In the genomic region with DNA sequence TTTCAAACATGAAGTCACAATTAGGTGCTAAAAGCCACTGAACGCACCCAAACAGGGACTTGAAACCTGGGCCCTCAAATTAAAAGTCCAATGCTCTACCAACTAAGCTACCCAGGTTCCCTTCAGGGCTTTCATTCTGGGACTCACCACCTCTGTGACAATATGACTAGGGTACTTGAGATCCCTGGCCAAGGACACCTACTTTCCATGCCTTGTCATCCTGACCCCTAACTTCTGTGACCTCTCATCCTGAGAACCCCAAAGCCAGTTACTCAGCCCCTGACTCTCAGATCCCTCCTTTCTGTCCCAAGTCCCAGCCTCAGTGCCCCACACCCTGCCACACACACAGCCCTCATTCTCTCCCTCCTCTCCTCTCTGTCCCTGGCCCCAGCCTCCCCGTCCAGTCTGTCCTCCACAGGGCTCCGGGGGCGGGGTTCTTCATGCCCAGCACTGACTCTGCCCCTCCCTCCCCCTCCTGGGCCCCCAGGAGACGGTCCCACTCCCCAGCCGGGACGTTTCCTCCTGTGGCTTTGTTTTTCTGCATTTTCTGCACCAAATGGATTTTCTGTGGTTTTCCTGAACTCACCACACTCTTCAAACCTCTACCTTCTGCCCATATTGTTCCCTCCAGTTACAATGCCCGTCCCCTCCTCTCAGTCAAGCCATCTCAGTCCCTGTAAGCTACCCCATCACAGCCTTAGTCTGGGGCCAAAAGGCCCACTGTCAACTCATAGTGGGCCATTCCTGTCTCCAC, we compare ENCODE assay signal across 10 cellular contexts. TPM values are rescaled to one million over a fixed set of nuclear protein-coding genes. Genes with fewer than 3 reads are reported as not detected.
DNase-seq lines count a peak whose midpoint lies in the region; ATAC-seq and TF ChIP-seq lines count a peak whose summit lies in the region.
"Had no signal": no experiment of that assay in that cellular context is flagged by ENCODE, and none has a peak within 500 bp of the region (broad histone marks: within the 10 kb centered on the region; RNA-seq: fewer than 3 reads in every experiment).

No MANE protein-coding gene starts in this region.

- H3K4me3 ChIP-seq in BE2C (ENCODE audit: low read depth, low read length) (peak overlapping the region; percentile 64; the same call in 1 of the 2 replicates), mesodermal cell (ENCODE audit: extremely low read depth, insufficient read depth, low read length, poor library complexity, severe bottlenecking) (peak overlapping the region; percentile 55), colonic mucosa (no peak overlapping the region)

- intact Hi-C loops in colonic mucosa (cut with DNase I) = no loop called here

- POLR2A ChIA-PET in activated CD8-positive, alpha-beta T cell treated with anti-CD3 and anti-CD28 coated beads, Interleukin-2, amount 10 ng/mL, durations not matched to agents 7 days and 5 days (lab: Charles Lee) = interaction anchor here (0.6 to 1.8 kb wide), 2 partner anchors 13 to 46 kb away, joined by 4 read pairs; no protein-coding TSS in a partner anchor

- no peaks in the 10 kb centered on the region for H3K36me3 ChIP-seq in BE2C
- H3K36me3 ChIP-seq in mesodermal cell (ENCODE audit: control insufficient read depth, insufficient read depth, low read length) = peaks cover 4% of the 10 kb centered on the region
- peaks cover 11% of the 10 kb centered on the region for H3K36me3 ChIP-seq in colonic mucosa

- H3K27me3 ChIP-seq in BE2C (no peaks in the 10 kb centered on the region), colonic mucosa (no peaks in the 10 kb centered on the region)
- H3K27me3 ChIP-seq: upper lobe of left lung had no signal

- CTCF ChIA-PET in activated CD8-positive, alpha-beta T cell treated with anti-CD3 and anti-CD28 coated beads, Interleukin-2, amount 10 ng/mL, durations not matched to agents 7 days and 5 days (lab: Charles Lee) = interaction anchor here (0.7 to 5.9 kb wide), 19 partner anchors 9 to 143 kb away, joined by 3 to 52 read pairs (median 6); partner anchors contain the start of gene NOSIP

- peak overlapping the region; percentile 17; the same call in 1 of the 2 replicates for H3K27ac Mint-ChIP-seq in HFFc6
- H3K27ac Mint-ChIP-seq in activated CD8-positive, alpha-beta T cell treated with anti-CD3 and anti-CD28 coated beads, Interleukin-2, amount 10 ng/mL, durations not matched to agents 7 days and 5 days = peak overlapping the region; percentile 40

- TF ChIP-seq CTCF in BE2C (IDR thresholded peaks at IDR 0.05; ENCODE audit: low read depth, low read length) (no peak), HFFc6 (IDR thresholded peaks at IDR 0.05) (no peak), colonic mucosa (IDR thresholded peaks at IDR 0.05) (no peak)

- no peak for ATAC-seq in activated CD8-positive, alpha-beta T cell treated with anti-CD3 and anti-CD28 coated beads, Interleukin-2, amount 10 ng/mL, durations not matched to agents 7 days and 5 days
- no peak for ATAC-seq in GM21619 (IDR thresholded peaks at IDR 0.05; ENCODE audit: unreplicated experiment)
- no peak for ATAC-seq in HG03439 (IDR thresholded peaks at IDR 0.05; ENCODE audit: unreplicated experiment)

- H3K4me3 Mint-ChIP-seq in HFFc6 = no peak overlapping the region
- H3K4me3 Mint-ChIP-seq in activated CD8-positive, alpha-beta T cell treated with anti-CD3 and anti-CD28 coated beads, Interleukin-2, amount 10 ng/mL, durations not matched to agents 7 days and 5 days = peak overlapping the region; percentile 71

- peaks cover 21% of the 10 kb centered on the region; the same call in 1 of the 2 replicates for H3K36me3 Mint-ChIP-seq in HFFc6 (ENCODE audit: low read depth)
- H3K36me3 Mint-ChIP-seq in activated CD8-positive, alpha-beta T cell treated with anti-CD3 and anti-CD28 coated beads, Interleukin-2, amount 10 ng/mL, durations not matched to agents 7 days and 5 days (ENCODE audit: low read depth) = no peaks in the 10 kb centered on the region

- no peak overlapping the region for H3K9ac ChIP-seq in colonic mucosa (ENCODE audit: low read depth in 2 of 2, low read length in 2 of 2)

- H3K27ac ChIP-seq in mesodermal cell (ENCODE audit: low read depth, low read length, severe bottlenecking) (no peak overlapping the region), colonic mucosa (no peak overlapping the region)

- DNase-seq in BE2C = no peak
- DNase-seq in HFFc6 = no peak
- DNase-seq in activated CD8-positive, alpha-beta T cell treated with anti-CD3 and anti-CD28 coated beads, Interleukin-2, amount 10 ng/mL, durations not matched to agents 7 days and 5 days = no peak
- DNase-seq in amniotic stem cell (lab: John Stamatoyannopoulos, UW) = no peak
- DNase-seq in colonic mucosa = no peak
- DNase-seq: NCI-H524 treated with DMSO at 0.1 percent for 48 hours had no signal

- peaks cover 14% of the 10 kb centered on the region for H3K4me1 Mint-ChIP-seq in HFFc6 (ENCODE audit: low read depth)
- H3K4me1 Mint-ChIP-seq in activated CD8-positive, alpha-beta T cell treated with anti-CD3 and anti-CD28 coated beads, Interleukin-2, amount 10 ng/mL, durations not matched to agents 7 days and 5 days (ENCODE audit: low read depth) = peaks cover 33% of the 10 kb centered on the region

- WGBS in mesodermal cell (ENCODE audit: insufficient coverage in 2 of 2), 2 experiments = 54% methylated on average over 6 to 8 of the region's 8 CpGs

- H3K4me1 ChIP-seq in BE2C = peaks cover 5% of the 10 kb centered on the region; the same call in 1 of the 2 replicates
- H3K4me1 ChIP-seq in mesodermal cell (ENCODE audit: control insufficient read depth, insufficient read depth, low read length, poor library complexity, severe bottlenecking) = peaks cover 7% of the 10 kb centered on the region
- no peaks in the 10 kb centered on the region for H3K4me1 ChIP-seq in colonic mucosa

- H3K9me3 ChIP-seq in BE2C (no peaks in the 10 kb centered on the region), mesodermal cell (ENCODE audit: control insufficient read depth, low read length) (no peaks in the 10 kb centered on the region), colonic mucosa (no peaks in the 10 kb centered on the region)
- H3K9me3 ChIP-seq: upper lobe of left lung had no signal

- no peaks in the 10 kb centered on the region for H3K9me3 Mint-ChIP-seq in HFFc6
- H3K9me3 Mint-ChIP-seq in activated CD8-positive, alpha-beta T cell treated with anti-CD3 and anti-CD28 coated beads, Interleukin-2, amount 10 ng/mL, durations not matched to agents 7 days and 5 days (ENCODE audit: insufficient read depth) = no peaks in the 10 kb centered on the region

- H3K27me3 Mint-ChIP-seq in HFFc6 (ENCODE audit: insufficient read depth) = peaks cover 9% of the 10 kb centered on the region
- peaks cover 8% of the 10 kb centered on the region for H3K27me3 Mint-ChIP-seq in activated CD8-positive, alpha-beta T cell treated with anti-CD3 and anti-CD28 coated beads, Interleukin-2, amount 10 ng/mL, durations not matched to agents 7 days and 5 days (ENCODE audit: low read depth)

RNA-seq across cellular contexts. Expression of gene RCN3, which starts 7.0 kb away (rescaled TPM):
- 7.2 TPM for polyA plus RNA-seq in BE2C (2012; ENCODE audit: insufficient read depth, insufficient read length, low read depth)
- 100 to 1,000 TPM; 117 to 316 (median 287) TPM for total RNA-seq in HFFc6 (2021; fragmentation: NEBNext Ultra II Directional; extraction: Animal tissue kit (Norgen Biotek cat#: 25700))
- 1 to 10 TPM; 1.9 to 2.8 TPM for total RNA-seq in activated CD8-positive, alpha-beta T cell treated with anti-CD3 and anti-CD28 coated beads, Interleukin-2, amount 10 ng/mL, durations not matched to agents 7 days and 5 days
- 13.7 TPM for polyA plus RNA-seq in mesodermal cell (2013, experiment 1 of 2)
- polyA plus RNA-seq in mesodermal cell (2013, experiment 2 of 2) = 13.1 TPM
- total RNA-seq in colonic mucosa = 10 to 100 TPM; 16.9 to 55.1 TPM

RNA-seq across cellular contexts. Expression of gene FCGRT, which starts 22.3 kb away (rescaled TPM):
- 8.4 TPM for polyA plus RNA-seq in BE2C (2012; ENCODE audit: insufficient read depth, insufficient read length, low read depth)
- 10 to 100 TPM; 33.2 to 39.3 (median 37.4) TPM for total RNA-seq in HFFc6 (2021; fragmentation: NEBNext Ultra II Directional; extraction: Animal tissue kit (Norgen Biotek cat#: 25700))
- 1 to 10 TPM; 7.5 to 8.4 TPM for total RNA-seq in activated CD8-positive, alpha-beta T cell treated with anti-CD3 and anti-CD28 coated beads, Interleukin-2, amount 10 ng/mL, durations not matched to agents 7 days and 5 days
- polyA plus RNA-seq in mesodermal cell (2013, experiment 1 of 2) = 46.7 TPM
- 39.4 TPM for polyA plus RNA-seq in mesodermal cell (2013, experiment 2 of 2)
- total RNA-seq in colonic mucosa = 100 to 1,000 TPM; 285 to 621 TPM

RNA-seq across cellular contexts. Expression of gene RPS11, which starts 38.6 kb away (rescaled TPM):
- polyA plus RNA-seq in BE2C (2012; ENCODE audit: insufficient read depth, insufficient read length, low read depth) = 2,730 TPM
- total RNA-seq in HFFc6 (2021; fragmentation: NEBNext Ultra II Directional; extraction: Animal tissue kit (Norgen Biotek cat#: 25700)) = 1,000 to 10,000 TPM; 1,343 to 1,545 (median 1,429) TPM
- total RNA-seq in activated CD8-positive, alpha-beta T cell treated with anti-CD3 and anti-CD28 coated beads, Interleukin-2, amount 10 ng/mL, durations not matched to agents 7 days and 5 days = 1,000 to 10,000 TPM; 2,117 to 2,361 TPM
- polyA plus RNA-seq in mesodermal cell (2013, experiment 1 of 2) = 3,137 TPM
- polyA plus RNA-seq in mesodermal cell (2013, experiment 2 of 2) = 2,791 TPM
- 1,000 to 10,000 TPM; 1,734 to 1,870 TPM for total RNA-seq in colonic mucosa

RNA-seq across cellular contexts. Expression of gene NOSIP, which starts 45.5 kb away (rescaled TPM):
- 164 TPM for polyA plus RNA-seq in BE2C (2012; ENCODE audit: insufficient read depth, insufficient read length, low read depth)
- 10 to 100 TPM; 66.0 to 79.7 (median 72.4) TPM for total RNA-seq in HFFc6 (2021; fragmentation: NEBNext Ultra II Directional; extraction: Animal tissue kit (Norgen Biotek cat#: 25700))
- 100 to 1,000 TPM; 147 to 159 TPM for total RNA-seq in activated CD8-positive, alpha-beta T cell treated with anti-CD3 and anti-CD28 coated beads, Interleukin-2, amount 10 ng/mL, durations not matched to agents 7 days and 5 days
- 65.4 TPM for polyA plus RNA-seq in mesodermal cell (2013, experiment 1 of 2)
- polyA plus RNA-seq in mesodermal cell (2013, experiment 2 of 2) = 56.2 TPM
- 10 to 100 TPM; 63.2 to 91.2 TPM for total RNA-seq in colonic mucosa

RNA-seq across cellular contexts. Expression of gene PRRG2, which starts 46.3 kb away (rescaled TPM):
- polyA plus RNA-seq in BE2C (2012; ENCODE audit: insufficient read depth, insufficient read length, low read depth) = not detected
- total RNA-seq in HFFc6 (2021; fragmentation: NEBNext Ultra II Directional; extraction: Animal tissue kit (Norgen Biotek cat#: 25700)) = under 1 TPM; 0.33 to 0.69 (median 0.42) TPM
- 1 to 10 TPM; 1.5 to 1.9 TPM for total RNA-seq in activated CD8-positive, alpha-beta T cell treated with anti-CD3 and anti-CD28 coated beads, Interleukin-2, amount 10 ng/mL, durations not matched to agents 7 days and 5 days
- 0.88 TPM for polyA plus RNA-seq in mesodermal cell (2013, experiment 1 of 2)
- polyA plus RNA-seq in mesodermal cell (2013, experiment 2 of 2) = 0.30 TPM
- total RNA-seq in colonic mucosa = 10 to 100 TPM; 16.2 to 20.2 TPM

Comparison
In these comparisons a context has a peak if more than half of its experiments do, and no peak if none do; other contexts are left out.
1. RNA of gene RCN3, which starts 7.0 kb away (total RNA-seq): 117 to 316 TPM in HFFc6 and 16.9 to 55.1 TPM in colonic mucosa; 1.9 to 2.8 TPM in activated CD8-positive, alpha-beta T cell treated with anti-CD3 and anti-CD28 coated beads, Interleukin-2, amount 10 ng/mL, durations not matched to agents 7 days and 5 days; every median in the first group is over 4 times any median in the second.
2. RNA of gene FCGRT, which starts 22.3 kb away (total RNA-seq): 285 to 621 TPM in colonic mucosa; 33.2 to 39.3 TPM in HFFc6 and 7.5 to 8.4 TPM in activated CD8-positive, alpha-beta T cell treated with anti-CD3 and anti-CD28 coated beads, Interleukin-2, amount 10 ng/mL, durations not matched to agents 7 days and 5 days; every median in the first group is over 4 times any median in the second.